ENCODE assay signal across 1 cellular context in genomic region chr5:137320056-137321045, GRCh38.
TF ChIP-seq lines count a peak whose summit lies in the region.

No MANE protein-coding gene starts in this region.

TF ChIP-seq in HCT116, 20 proteins besides CTCF, POLR2A, EP300 and RAD21 (continued from another document):
- TF ChIP-seq, protein P1, sequence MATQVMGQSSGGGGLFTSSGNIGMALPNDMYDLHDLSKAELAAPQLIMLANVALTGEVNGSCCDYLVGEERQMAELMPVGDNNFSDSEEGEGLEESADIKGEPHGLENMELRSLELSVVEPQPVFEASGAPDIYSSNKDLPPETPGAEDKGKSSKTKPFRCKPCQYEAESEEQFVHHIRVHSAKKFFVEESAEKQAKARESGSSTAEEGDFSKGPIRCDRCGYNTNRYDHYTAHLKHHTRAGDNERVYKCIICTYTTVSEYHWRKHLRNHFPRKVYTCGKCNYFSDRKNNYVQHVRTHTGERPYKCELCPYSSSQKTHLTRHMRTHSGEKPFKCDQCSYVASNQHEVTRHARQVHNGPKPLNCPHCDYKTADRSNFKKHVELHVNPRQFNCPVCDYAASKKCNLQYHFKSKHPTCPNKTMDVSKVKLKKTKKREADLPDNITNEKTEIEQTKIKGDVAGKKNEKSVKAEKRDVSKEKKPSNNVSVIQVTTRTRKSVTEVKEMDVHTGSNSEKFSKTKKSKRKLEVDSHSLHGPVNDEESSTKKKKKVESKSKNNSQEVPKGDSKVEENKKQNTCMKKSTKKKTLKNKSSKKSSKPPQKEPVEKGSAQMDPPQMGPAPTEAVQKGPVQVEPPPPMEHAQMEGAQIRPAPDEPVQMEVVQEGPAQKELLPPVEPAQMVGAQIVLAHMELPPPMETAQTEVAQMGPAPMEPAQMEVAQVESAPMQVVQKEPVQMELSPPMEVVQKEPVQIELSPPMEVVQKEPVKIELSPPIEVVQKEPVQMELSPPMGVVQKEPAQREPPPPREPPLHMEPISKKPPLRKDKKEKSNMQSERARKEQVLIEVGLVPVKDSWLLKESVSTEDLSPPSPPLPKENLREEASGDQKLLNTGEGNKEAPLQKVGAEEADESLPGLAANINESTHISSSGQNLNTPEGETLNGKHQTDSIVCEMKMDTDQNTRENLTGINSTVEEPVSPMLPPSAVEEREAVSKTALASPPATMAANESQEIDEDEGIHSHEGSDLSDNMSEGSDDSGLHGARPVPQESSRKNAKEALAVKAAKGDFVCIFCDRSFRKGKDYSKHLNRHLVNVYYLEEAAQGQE (IDR thresholded peaks at IDR 0.05; ENCODE audit: low read depth), result no peak
- TF ChIP-seq EGR1 (IDR thresholded peaks at IDR 0.05; ENCODE audit: low read depth) (no peak), CBX3 (IDR thresholded peaks at IDR 0.05; ENCODE audit: low read depth) (no peak)
